ENCODE assay signal across 1 cellular context in the genomic region with DNA sequence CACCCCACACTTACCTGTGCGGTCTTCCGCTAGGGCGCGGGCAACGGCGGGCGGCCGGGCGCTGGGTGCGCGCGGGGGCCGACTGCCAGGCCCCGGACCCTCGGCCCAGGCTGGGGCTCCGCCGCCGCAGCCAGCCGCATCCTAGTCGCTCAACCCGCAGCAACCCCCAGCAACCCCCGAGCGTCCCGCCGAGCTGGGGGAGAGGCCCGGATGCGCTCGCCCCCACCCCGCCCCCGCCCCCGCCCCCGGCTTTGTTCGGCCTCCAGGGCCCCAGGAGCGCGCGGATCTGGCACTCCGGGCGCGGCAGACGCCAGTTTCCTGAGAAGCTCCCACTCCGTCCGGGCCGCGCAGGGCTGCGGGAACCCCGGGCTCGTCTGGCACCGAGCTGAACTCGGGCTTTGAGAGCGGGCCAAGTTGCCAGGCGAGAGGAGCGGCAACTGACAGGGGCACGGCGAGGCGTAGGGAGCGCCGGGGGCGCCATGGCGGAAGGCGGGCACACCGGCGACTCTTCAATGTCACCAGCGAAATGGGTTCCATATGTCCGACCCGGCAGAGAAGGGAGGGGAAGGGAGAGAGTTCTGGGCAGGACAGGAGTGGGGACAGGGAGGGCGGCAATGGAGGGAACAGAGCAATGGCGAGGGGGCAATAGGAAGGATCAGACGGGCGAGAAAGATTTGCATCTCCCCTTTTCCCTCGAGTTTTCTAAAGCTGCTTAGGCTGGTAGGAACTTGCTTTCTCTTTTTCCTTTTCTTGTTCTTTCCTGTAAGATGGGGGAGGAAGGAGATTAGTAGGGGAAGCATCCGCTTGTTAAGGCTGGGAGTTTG.
TF ChIP-seq lines count a peak whose summit lies in the region.

No MANE protein-coding gene starts in this region.

TF ChIP-seq in HEK293, 187 proteins besides CTCF, POLR2A, EP300 and RAD21:
- TF ChIP-seq ZBTB21 (tag by site-specific recombination; IDR thresholded peaks at IDR 0.05) (no peak), ZNF626 (tag by site-specific recombination; IDR thresholded peaks at IDR 0.05) (no peak), ZNF133 (tag by site-specific recombination; IDR thresholded peaks at IDR 0.05) (no peak), ZNF596 (tag by site-specific recombination; IDR thresholded peaks at IDR 0.05) (no peak), ZNF138 (tag by site-specific recombination; IDR thresholded peaks at IDR 0.05; ENCODE audit: borderline replicate concordance) (no peak), ZNF391 (tag by site-specific recombination; IDR thresholded peaks at IDR 0.05; ENCODE audit: borderline replicate concordance, low read depth) (no peak), GLI2 (tag by site-specific recombination; IDR thresholded peaks at IDR 0.05; ENCODE audit: borderline replicate concordance, low read depth) (no peak), ZNF529 (tag by site-specific recombination; IDR thresholded peaks at IDR 0.05; ENCODE audit: insufficient replicate concordance) (no peak), ZNF837 (tag by site-specific recombination; IDR thresholded peaks at IDR 0.05) (no peak), ZNF514 (tag by site-specific recombination; IDR thresholded peaks at IDR 0.05) (no peak), PRDM1 (tag by site-specific recombination; IDR thresholded peaks at IDR 0.05) (peak; percentile 83), ZBTB1 (tag by site-specific recombination; IDR thresholded peaks at IDR 0.05) (no peak), ZNF366 (tag by site-specific recombination; conservative IDR thresholded peaks at IDR 0.05) (peak; percentile 59), ZFP69B (tag by site-specific recombination; IDR thresholded peaks at IDR 0.05) (no peak), KLF8 (tag by site-specific recombination; IDR thresholded peaks at IDR 0.05) (no peak), ZNF792 (tag by site-specific recombination; IDR thresholded peaks at IDR 0.05) (no peak), ZNF785 (tag by site-specific recombination; IDR thresholded peaks at IDR 0.05) (no peak), KLF9 (tag by site-specific recombination; IDR thresholded peaks at IDR 0.05; ENCODE audit: low read depth) (no peak), ZFP41 (tag by site-specific recombination; IDR thresholded peaks at IDR 0.05; ENCODE audit: borderline replicate concordance) (no peak), ZNF548 (tag by site-specific recombination; IDR thresholded peaks at IDR 0.05) (no peak), ZBTB8A (tag by site-specific recombination; IDR thresholded peaks at IDR 0.05) (peak; percentile 14; the same call in 1 of the 2 replicates), ZNF350 (tag by site-specific recombination; IDR thresholded peaks at IDR 0.05) (no peak), ZNF707 (tag by site-specific recombination; IDR thresholded peaks at IDR 0.05) (no peak), ZNF473 (tag by site-specific recombination; IDR thresholded peaks at IDR 0.05) (no peak), ZNF274 (IDR thresholded peaks at IDR 0.05; ENCODE audit: low read length) (no peak), ZNF274 (tag by site-specific recombination; IDR thresholded peaks at IDR 0.05; ENCODE audit: borderline replicate concordance) (no peak), ZNF114 (tag by site-specific recombination; IDR thresholded peaks at IDR 0.05) (no peak)
- TF ChIP-seq, protein P1, sequence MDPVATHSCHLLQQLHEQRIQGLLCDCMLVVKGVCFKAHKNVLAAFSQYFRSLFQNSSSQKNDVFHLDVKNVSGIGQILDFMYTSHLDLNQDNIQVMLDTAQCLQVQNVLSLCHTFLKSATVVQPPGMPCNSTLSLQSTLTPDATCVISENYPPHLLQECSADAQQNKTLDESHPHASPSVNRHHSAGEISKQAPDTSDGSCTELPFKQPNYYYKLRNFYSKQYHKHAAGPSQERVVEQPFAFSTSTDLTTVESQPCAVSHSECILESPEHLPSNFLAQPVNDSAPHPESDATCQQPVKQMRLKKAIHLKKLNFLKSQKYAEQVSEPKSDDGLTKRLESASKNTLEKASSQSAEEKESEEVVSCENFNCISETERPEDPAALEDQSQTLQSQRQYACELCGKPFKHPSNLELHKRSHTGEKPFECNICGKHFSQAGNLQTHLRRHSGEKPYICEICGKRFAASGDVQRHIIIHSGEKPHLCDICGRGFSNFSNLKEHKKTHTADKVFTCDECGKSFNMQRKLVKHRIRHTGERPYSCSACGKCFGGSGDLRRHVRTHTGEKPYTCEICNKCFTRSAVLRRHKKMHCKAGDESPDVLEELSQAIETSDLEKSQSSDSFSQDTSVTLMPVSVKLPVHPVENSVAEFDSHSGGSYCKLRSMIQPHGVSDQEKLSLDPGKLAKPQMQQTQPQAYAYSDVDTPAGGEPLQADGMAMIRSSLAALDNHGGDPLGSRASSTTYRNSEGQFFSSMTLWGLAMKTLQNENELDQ (tag by site-specific recombination; IDR thresholded peaks at IDR 0.05; ENCODE audit: low read depth): no peak
- TF ChIP-seq, protein P2, sequence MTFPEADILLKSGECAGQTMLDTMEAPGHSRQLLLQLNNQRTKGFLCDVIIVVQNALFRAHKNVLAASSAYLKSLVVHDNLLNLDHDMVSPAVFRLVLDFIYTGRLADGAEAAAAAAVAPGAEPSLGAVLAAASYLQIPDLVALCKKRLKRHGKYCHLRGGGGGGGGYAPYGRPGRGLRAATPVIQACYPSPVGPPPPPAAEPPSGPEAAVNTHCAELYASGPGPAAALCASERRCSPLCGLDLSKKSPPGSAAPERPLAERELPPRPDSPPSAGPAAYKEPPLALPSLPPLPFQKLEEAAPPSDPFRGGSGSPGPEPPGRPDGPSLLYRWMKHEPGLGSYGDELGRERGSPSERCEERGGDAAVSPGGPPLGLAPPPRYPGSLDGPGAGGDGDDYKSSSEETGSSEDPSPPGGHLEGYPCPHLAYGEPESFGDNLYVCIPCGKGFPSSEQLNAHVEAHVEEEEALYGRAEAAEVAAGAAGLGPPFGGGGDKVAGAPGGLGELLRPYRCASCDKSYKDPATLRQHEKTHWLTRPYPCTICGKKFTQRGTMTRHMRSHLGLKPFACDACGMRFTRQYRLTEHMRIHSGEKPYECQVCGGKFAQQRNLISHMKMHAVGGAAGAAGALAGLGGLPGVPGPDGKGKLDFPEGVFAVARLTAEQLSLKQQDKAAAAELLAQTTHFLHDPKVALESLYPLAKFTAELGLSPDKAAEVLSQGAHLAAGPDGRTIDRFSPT (tag by site-specific recombination; IDR thresholded peaks at IDR 0.05): 0 out of 2 replicates have a peak, but pooled peaks have one; percentile 19
- TF ChIP-seq, protein P3, sequence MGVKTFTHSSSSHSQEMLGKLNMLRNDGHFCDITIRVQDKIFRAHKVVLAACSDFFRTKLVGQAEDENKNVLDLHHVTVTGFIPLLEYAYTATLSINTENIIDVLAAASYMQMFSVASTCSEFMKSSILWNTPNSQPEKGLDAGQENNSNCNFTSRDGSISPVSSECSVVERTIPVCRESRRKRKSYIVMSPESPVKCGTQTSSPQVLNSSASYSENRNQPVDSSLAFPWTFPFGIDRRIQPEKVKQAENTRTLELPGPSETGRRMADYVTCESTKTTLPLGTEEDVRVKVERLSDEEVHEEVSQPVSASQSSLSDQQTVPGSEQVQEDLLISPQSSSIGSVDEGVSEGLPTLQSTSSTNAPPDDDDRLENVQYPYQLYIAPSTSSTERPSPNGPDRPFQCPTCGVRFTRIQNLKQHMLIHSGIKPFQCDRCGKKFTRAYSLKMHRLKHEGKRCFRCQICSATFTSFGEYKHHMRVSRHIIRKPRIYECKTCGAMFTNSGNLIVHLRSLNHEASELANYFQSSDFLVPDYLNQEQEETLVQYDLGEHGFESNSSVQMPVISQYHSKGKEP (tag by site-specific recombination; IDR thresholded peaks at IDR 0.05): no peak
- TF ChIP-seq, protein P4, sequence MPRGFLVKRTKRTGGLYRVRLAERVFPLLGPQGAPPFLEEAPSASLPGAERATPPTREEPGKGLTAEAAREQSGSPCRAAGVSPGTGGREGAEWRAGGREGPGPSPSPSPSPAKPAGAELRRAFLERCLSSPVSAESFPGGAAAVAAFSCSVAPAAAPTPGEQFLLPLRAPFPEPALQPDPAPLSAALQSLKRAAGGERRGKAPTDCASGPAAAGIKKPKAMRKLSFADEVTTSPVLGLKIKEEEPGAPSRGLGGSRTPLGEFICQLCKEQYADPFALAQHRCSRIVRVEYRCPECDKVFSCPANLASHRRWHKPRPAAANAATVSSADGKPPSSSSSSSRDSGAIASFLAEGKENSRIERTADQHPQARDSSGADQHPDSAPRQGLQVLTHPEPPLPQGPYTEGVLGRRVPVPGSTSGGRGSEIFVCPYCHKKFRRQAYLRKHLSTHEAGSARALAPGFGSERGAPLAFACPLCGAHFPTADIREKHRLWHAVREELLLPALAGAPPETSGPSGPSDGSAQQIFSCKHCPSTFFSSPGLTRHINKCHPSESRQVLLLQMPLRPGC (tag by site-specific recombination; IDR thresholded peaks at IDR 0.05): no peak
